In the genomic region with DNA sequence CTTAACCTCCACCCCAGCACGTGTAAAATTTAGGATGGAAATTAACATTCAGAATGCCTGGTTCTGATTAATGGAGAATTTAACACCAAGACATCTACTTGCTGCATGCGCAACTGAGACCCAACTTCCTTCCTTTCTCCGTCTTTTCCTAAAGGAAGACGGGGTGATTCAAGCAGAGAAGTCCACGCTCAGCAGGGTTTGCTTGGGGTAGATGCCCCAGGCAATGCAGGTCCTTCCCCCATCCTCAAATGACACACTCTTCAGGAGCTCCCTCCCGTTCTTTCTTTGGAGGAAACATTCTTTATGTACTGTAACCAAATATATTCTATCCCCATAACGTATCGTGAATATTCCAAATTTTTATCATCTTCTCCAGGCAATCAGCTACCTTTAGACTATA, we compare ENCODE assay signal across 15 cellular contexts.
"Had no signal": no experiment of that assay in that cellular context is flagged by ENCODE, and none has a peak within 500 bp of the region (broad histone marks: within the 10 kb centered on the region; RNA-seq: fewer than 3 reads in every experiment).

No MANE protein-coding gene starts in this region.

- H3K9me3 ChIP-seq: stomach, thoracic aorta, transverse colon had no signal

- H3K27ac Mint-ChIP-seq: natural killer cell treated with Interleukin-12 subunit alpha and Interleukin-12 subunit beta and Interleukin-15 and Interleukin-18, amount 100 ng/mL, for 72 hours had no signal

- H3K36me3 ChIP-seq: stomach, thoracic aorta, transverse colon had no signal

- H3K36me3 Mint-ChIP-seq: natural killer cell treated with Interleukin-12 subunit alpha and Interleukin-12 subunit beta and Interleukin-15 and Interleukin-18, amount 100 ng/mL, for 72 hours had no signal

- ATAC-seq: left lobe of liver; natural killer cell treated with Interleukin-12 subunit alpha and Interleukin-12 subunit beta and Interleukin-15 and Interleukin-18, amount 100 ng/mL, for 72 hours; sciatic nerve had no signal

- H3K27ac ChIP-seq: coronary artery, parathyroid adenoma, thoracic aorta, transverse colon had no signal

- H3K27me3 ChIP-seq: dorsolateral prefrontal cortex, stomach, transverse colon had no signal

- H3K4me1 ChIP-seq: parathyroid adenoma had no signal

- H3K9ac ChIP-seq: parathyroid adenoma had no signal

- H3K4me3 Mint-ChIP-seq: natural killer cell treated with Interleukin-12 subunit alpha and Interleukin-12 subunit beta and Interleukin-15 and Interleukin-18, amount 100 ng/mL, for 72 hours had no signal

- DNase-seq: dorsolateral prefrontal cortex; effector CD8-positive, alpha-beta T cell; islet precursor cell; midbrain; stimulated activated CD4-positive, alpha-beta T cell treated with anti-CD3 and anti-CD28 coated beads, Interleukin-12 subunit alpha, Interleukin-12 subunit beta, amount 100 ng/mL, for 4 hours; stimulated activated naive CD4-positive, alpha-beta T cell; stomach; substantia nigra; transverse colon had no signal

- H3K4me3 ChIP-seq: coronary artery, dorsolateral prefrontal cortex, stomach, thoracic aorta, transverse colon had no signal

- H2AFZ ChIP-seq: parathyroid adenoma had no signal
